In the genomic region with DNA sequence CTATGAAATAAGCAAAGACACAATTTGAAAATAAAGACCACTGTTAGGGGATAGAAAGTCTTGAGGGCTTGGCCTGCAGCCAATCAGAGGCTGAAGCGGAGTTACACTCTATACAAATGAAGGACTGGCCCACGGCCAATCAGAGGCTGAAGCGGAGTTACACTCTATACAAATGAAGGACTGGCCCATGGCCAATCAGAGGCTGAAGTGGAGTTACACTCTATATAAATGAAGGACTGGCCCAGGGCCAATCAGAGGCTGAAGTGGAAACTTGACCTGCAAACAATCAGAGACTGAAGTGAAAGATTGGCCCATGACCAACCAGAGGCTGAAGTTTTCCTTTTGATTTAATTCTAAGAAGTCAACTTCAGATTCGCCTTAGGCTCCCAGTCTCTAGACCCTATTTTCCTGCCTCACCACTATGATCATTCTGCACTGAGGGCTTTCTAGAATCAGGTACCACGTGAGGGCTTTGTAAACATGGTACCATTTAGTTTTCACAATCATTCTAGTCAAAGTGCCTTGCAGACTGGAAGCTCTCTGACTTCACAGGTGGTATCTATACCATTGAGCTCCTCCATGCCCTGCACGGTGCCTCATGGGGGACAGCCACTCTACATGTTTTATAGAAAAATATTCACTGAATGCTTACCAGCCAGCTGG, we compare ENCODE assay signal across 12 cellular contexts.
DNase-seq lines count a peak whose midpoint lies in the region; ATAC-seq lines count a peak whose summit lies in the region.
"Had no signal": no experiment of that assay in that cellular context is flagged by ENCODE, and none has a peak within 500 bp of the region (broad histone marks: within the 10 kb centered on the region; RNA-seq: fewer than 3 reads in every experiment).

No MANE protein-coding gene starts in this region.

- no peaks in the 10 kb centered on the region for H3K9me3 ChIP-seq in duodenal mucosa (ENCODE audit: control insufficient read depth in 1 of 2, low read length in 2 of 2)

- peaks cover 16% of the 10 kb centered on the region for H3K4me1 Mint-ChIP-seq in activated T-cell treated with anti-CD3 and anti-CD28 coated beads, Interleukin-2, amount 50 U/mL, for 4 hours (ENCODE audit: low read depth)

- H3K4me1 ChIP-seq in duodenal mucosa (ENCODE audit: control insufficient read depth in 1 of 2, insufficient read depth in 2 of 2, low read length in 2 of 2), result peaks cover 8 to 20% of the 10 kb centered on the region in 2 donors

- H3K4me3 ChIP-seq in duodenal mucosa (ENCODE audit: low read depth in 1 of 2, low read length in 2 of 2), result peak overlapping the region; percentile 20 to 55
- H3K4me3 ChIP-seq: BLaER1 had no signal

- DNase-seq in DMS 273 treated with DMSO at 0.1 percent for 48 hours (lab: John Stamatoyannopoulos, UW) (peak; percentile 10), NCI-H446 (lab: John Stamatoyannopoulos, UW) (peak; percentile 53 to 91), mucosa of gallbladder (ENCODE audit: low spot score) (peak; percentile 73), glomerular visceral epithelial cell (ENCODE audit: extremely low spot score) (no peak), activated T-cell treated with anti-CD3 and anti-CD28 coated beads for 4 hours (no peak), Kasumi-1 (lab: John Stamatoyannopoulos, UW) (no peak)
- DNase-seq in activated T-cell treated with anti-CD3 and anti-CD28 coated beads, Interleukin-2, amount 50 U/mL, for 4 hours, result no peak
- DNase-seq: activated CD4-positive, alpha-beta T cell treated with anti-CD3 and anti-CD28 coated beads, Interleukin-2, amount 10 ng/mL, durations not matched to agents 24 days and 14 days; islet precursor cell; stimulated activated CD4-positive, alpha-beta T cell treated with anti-CD3 and anti-CD28 coated beads, Interleukin-2, amount 100 ng/mL, for 24 hours had no signal

- no peaks in the 10 kb centered on the region for H3K9me3 Mint-ChIP-seq in activated T-cell treated with anti-CD3 and anti-CD28 coated beads, Interleukin-2, amount 50 U/mL, for 4 hours
- H3K9me3 Mint-ChIP-seq: activated CD4-positive, alpha-beta T cell treated with anti-CD3 and anti-CD28 coated beads, Interleukin-2, amount 10 ng/mL, durations not matched to agents 24 days and 14 days had no signal

- H3K36me3 Mint-ChIP-seq in activated T-cell treated with anti-CD3 and anti-CD28 coated beads, Interleukin-2, amount 50 U/mL, for 4 hours (ENCODE audit: insufficient read depth), result no peaks in the 10 kb centered on the region

- H3K27ac ChIP-seq in duodenal mucosa (ENCODE audit: low read depth, low read length), result no peak overlapping the region
- H3K27ac ChIP-seq: BLaER1 had no signal

- H3K9ac ChIP-seq in duodenal mucosa (ENCODE audit: low read depth in 1 of 2, low read length in 2 of 2), result no peak overlapping the region
- H3K9ac ChIP-seq: BLaER1 had no signal

- no peak overlapping the region for H3K4me3 Mint-ChIP-seq in activated T-cell treated with anti-CD3 and anti-CD28 coated beads, Interleukin-2, amount 50 U/mL, for 4 hours
- H3K4me3 Mint-ChIP-seq: activated CD4-positive, alpha-beta T cell treated with anti-CD3 and anti-CD28 coated beads, Interleukin-2, amount 10 ng/mL, durations not matched to agents 24 days and 14 days had no signal

- no peaks in the 10 kb centered on the region for H3K27me3 Mint-ChIP-seq in activated T-cell treated with anti-CD3 and anti-CD28 coated beads, Interleukin-2, amount 50 U/mL, for 4 hours (ENCODE audit: low read depth)

- H3K36me3 ChIP-seq in duodenal mucosa (ENCODE audit: control insufficient read depth in 1 of 2, insufficient read depth in 2 of 2, low read length in 2 of 2), result no peaks in the 10 kb centered on the region
- H3K36me3 ChIP-seq: BLaER1 had no signal

- H3K27me3 ChIP-seq in duodenal mucosa (ENCODE audit: control insufficient read depth in 1 of 2, insufficient read depth in 2 of 2, low read length in 2 of 2), result no peaks in the 10 kb centered on the region

- no peak for ATAC-seq in activated T-cell treated with anti-CD3 and anti-CD28 coated beads, Interleukin-2, amount 50 U/mL, for 4 hours

Comparison
In these comparisons a context has a peak if more than half of its experiments do, and no peak if none do; other contexts are left out.
1. DNase-seq: peak in DMS 273 treated with DMSO at 0.1 percent for 48 hours (single experiment), NCI-H446 (2 of 2) and mucosa of gallbladder (single experiment); none in glomerular visceral epithelial cell (single experiment), activated T-cell treated with anti-CD3 and anti-CD28 coated beads, Interleukin-2, amount 50 U/mL, for 4 hours (single experiment), activated T-cell treated with anti-CD3 and anti-CD28 coated beads for 4 hours (single experiment) and Kasumi-1 (0 of 2).